ENCODE assay signal across 10 cellular contexts in genomic region chr16:2341456-2342447, GRCh38. TPM values are rescaled to one million over a fixed set of nuclear protein-coding genes. Genes with fewer than 3 reads are reported as not detected.
DNase-seq lines count a peak whose midpoint lies in the region; ATAC-seq and TF ChIP-seq lines count a peak whose summit lies in the region.
"Had no signal": no experiment of that assay in that cellular context is flagged by ENCODE, and none has a peak within 500 bp of the region (broad histone marks: within the 10 kb centered on the region; RNA-seq: fewer than 3 reads in every experiment).

No MANE protein-coding gene starts in this region.

- POLR2A ChIA-PET in CD4-positive, alpha-beta T cell (lab: Charles Lee) = no interaction called here
- POLR2A ChIA-PET in activated CD4-positive, alpha-beta memory T cell treated with anti-CD3 and anti-CD28 coated beads, Interleukin-2, amount 10 ng/mL, durations not matched to agents 7 days and 5 days (lab: Charles Lee) = no interaction called here

- 17 to 20% methylated on average over 62 to 77 of the region's 77 CpGs for WGBS in heart right ventricle, 2 donors
- WGBS in ovary, 3 donors = 13 to 17% (median 14%) methylated on average over 69 to 77 of the region's 77 CpGs

- intact Hi-C loops in CD4-positive, alpha-beta T cell (cut with DNase I, micrococcal nuclease) = loop anchor here in 1 of 2 experiments (2.0 kb wide), 1 partner anchor 159 kb away; no protein-coding TSS in a partner anchor
- intact Hi-C loops in heart right ventricle (cut with DNase I) = loop anchor here in 9 of 10 donors (1.0 to 10.0 kb wide), 12 partner anchors 81 to 161 kb away; partner anchors contain the start of gene CCNF (in 2 of the 9)
- intact Hi-C loops in ovary (cut with DNase I) = loop anchor here (2.0 to 10.0 kb wide), 4 partner anchors 87 to 161 kb away; partner anchors contain the start of gene CCNF (in 1 of the 4)

- no peak overlapping the region for H3K27ac Mint-ChIP-seq in CD4-positive, alpha-beta T cell
- H3K27ac Mint-ChIP-seq in activated CD4-positive, alpha-beta memory T cell treated with anti-CD3 and anti-CD28 coated beads, Interleukin-2, amount 10 ng/mL, durations not matched to agents 7 days and 5 days = no peak overlapping the region

- peak overlapping the region in 5 of 10 donors; percentile 9 to 28 (median 17) for H3K4me3 ChIP-seq in heart right ventricle
- no peak overlapping the region for H3K4me3 ChIP-seq in ovary
- H3K4me3 ChIP-seq: HAP-1 had no signal

- no peak for ATAC-seq in CD4-positive, alpha-beta T cell (ENCODE audit: poor library complexity)
- ATAC-seq in heart right ventricle (peak in 1 of 8 donors; percentile 20), HG03196 (IDR thresholded peaks at IDR 0.05; ENCODE audit: unreplicated experiment) (no peak)

- H3K4me1 ChIP-seq in heart right ventricle = peaks cover 0 to 21% (median 15%) of the 10 kb centered on the region in 9 donors
- H3K4me1 ChIP-seq in ovary (ENCODE audit: insufficient read depth) = peaks cover 14% of the 10 kb centered on the region

- H3K4me1 Mint-ChIP-seq in CD4-positive, alpha-beta T cell (ENCODE audit: low read depth) = peaks cover 13% of the 10 kb centered on the region
- peaks cover 27% of the 10 kb centered on the region for H3K4me1 Mint-ChIP-seq in activated CD4-positive, alpha-beta memory T cell treated with anti-CD3 and anti-CD28 coated beads, Interleukin-2, amount 10 ng/mL, durations not matched to agents 7 days and 5 days

- H3K9me3 Mint-ChIP-seq in CD4-positive, alpha-beta T cell = no peaks in the 10 kb centered on the region
- H3K9me3 Mint-ChIP-seq in activated CD4-positive, alpha-beta memory T cell treated with anti-CD3 and anti-CD28 coated beads, Interleukin-2, amount 10 ng/mL, durations not matched to agents 7 days and 5 days = peaks cover 2% of the 10 kb centered on the region
- H3K9me3 Mint-ChIP-seq: activated T-cell treated with anti-CD3 and anti-CD28 coated beads, Interleukin-2, amount 50 U/mL, for 72 hours had no signal

- H3K27ac ChIP-seq in CD4-positive, alpha-beta T cell (ENCODE audit: low read depth, low read length) = no peak overlapping the region
- H3K27ac ChIP-seq in heart right ventricle (no peak overlapping the region), ovary (peak overlapping the region in 1 of 2 donors; percentile 53)

- CTCF ChIA-PET in CD4-positive, alpha-beta T cell (lab: Charles Lee) = no interaction called here
- CTCF ChIA-PET in activated CD4-positive, alpha-beta memory T cell treated with anti-CD3 and anti-CD28 coated beads, Interleukin-2, amount 10 ng/mL, durations not matched to agents 7 days and 5 days (lab: Charles Lee) = no interaction called here

- TF ChIP-seq POLR2A in ovary (IDR thresholded peaks at IDR 0.05) = no peak

- no peaks in the 10 kb centered on the region for H3K9me3 ChIP-seq in CD4-positive, alpha-beta T cell (ENCODE audit: control insufficient read depth, low read length)
- H3K9me3 ChIP-seq in heart right ventricle = peaks cover 0 to 2% (median 0%) of the 10 kb centered on the region in 11 donors
- no peaks in the 10 kb centered on the region for H3K9me3 ChIP-seq in ovary

- DNase-seq in CD4-positive, alpha-beta T cell = peak in 1 of 10 experiments; percentile 18
- DNase-seq in HK-2 (ENCODE audit: unreplicated experiment) (peak; percentile 51), heart right ventricle (peak; percentile 13 to 32), ovary (peak in 4 of 5 donors; percentile 29 to 58 (median 42)), NCI-H2227 treated with DMSO at 0.1 percent for 48 hours (lab: John Stamatoyannopoulos, UW) (no peak), NCI-H2029 (lab: John Stamatoyannopoulos, UW) (no peak)
- no peak for DNase-seq in activated CD4-positive, alpha-beta memory T cell treated with anti-CD3 and anti-CD28 coated beads, Interleukin-2, amount 10 ng/mL, durations not matched to agents 7 days and 5 days

- no peaks in the 10 kb centered on the region for H3K27me3 Mint-ChIP-seq in CD4-positive, alpha-beta T cell
- peaks cover 30% of the 10 kb centered on the region for H3K27me3 Mint-ChIP-seq in activated CD4-positive, alpha-beta memory T cell treated with anti-CD3 and anti-CD28 coated beads, Interleukin-2, amount 10 ng/mL, durations not matched to agents 7 days and 5 days

- no peaks in the 10 kb centered on the region for H3K27me3 ChIP-seq in CD4-positive, alpha-beta T cell (ENCODE audit: control insufficient read depth, insufficient read depth, low read length)
- H3K27me3 ChIP-seq in heart right ventricle (peaks cover 0 to 34% (median 0%) of the 10 kb centered on the region in 7 donors), ovary (no peaks in the 10 kb centered on the region)

- H3K36me3 Mint-ChIP-seq in CD4-positive, alpha-beta T cell (ENCODE audit: low read depth) = no peaks in the 10 kb centered on the region
- H3K36me3 Mint-ChIP-seq in activated CD4-positive, alpha-beta memory T cell treated with anti-CD3 and anti-CD28 coated beads, Interleukin-2, amount 10 ng/mL, durations not matched to agents 7 days and 5 days (ENCODE audit: low read depth) = peaks cover 3% of the 10 kb centered on the region

- no peaks in the 10 kb centered on the region for H3K36me3 ChIP-seq in heart right ventricle
- H3K36me3 ChIP-seq in ovary = no peaks in the 10 kb centered on the region

- no peak for TF ChIP-seq EP300 in ovary (IDR thresholded peaks at IDR 0.05)

- peak overlapping the region; percentile 71 for H3K4me3 Mint-ChIP-seq in CD4-positive, alpha-beta T cell
- H3K4me3 Mint-ChIP-seq in activated CD4-positive, alpha-beta memory T cell treated with anti-CD3 and anti-CD28 coated beads, Interleukin-2, amount 10 ng/mL, durations not matched to agents 7 days and 5 days = no peak overlapping the region

- no peak for TF ChIP-seq CTCF in CD4-positive, alpha-beta T cell (IDR thresholded peaks at IDR 0.05)
- TF ChIP-seq CTCF in heart right ventricle (IDR thresholded peaks at IDR 0.05) (no peak), ovary (IDR thresholded peaks at IDR 0.05) (no peak)

RNA-seq across cellular contexts. Expression of gene ABCA3, which starts 1.2 kb away (rescaled TPM):
- total RNA-seq in CD4-positive, alpha-beta T cell = 1 to 10 TPM; 7.0 to 7.7 TPM
- 10 to 100 TPM in 3 of 10 donors, 1 to 10 TPM in 7; 7.7 to 12.5 (median 9.4) TPM for total RNA-seq in heart right ventricle
- polyA plus RNA-seq in heart right ventricle = 1 to 10 TPM; 4.9 to 5.3 TPM
- total RNA-seq in ovary = 10 to 100 TPM in 2 of 7 donors, 1 to 10 TPM in 5; 2.0 to 11.3 (median 6.9) TPM
- 1 to 10 TPM; 2.7 to 6.9 TPM for polyA plus RNA-seq in ovary
- 1 to 10 TPM; 8.3 to 8.7 TPM for total RNA-seq in activated CD4-positive, alpha-beta memory T cell treated with anti-CD3 and anti-CD28 coated beads, Interleukin-2, amount 10 ng/mL, durations not matched to agents 7 days and 5 days

Comparison
In these comparisons a context has a peak if more than half of its experiments do, and no peak if none do; other contexts are left out.
1. DNase-seq: peak in HK-2 (single experiment), heart right ventricle (2 of 2) and ovary (4 of 5); none in NCI-H2227 treated with DMSO at 0.1 percent for 48 hours (single experiment), NCI-H2029 (single experiment) and activated CD4-positive, alpha-beta memory T cell treated with anti-CD3 and anti-CD28 coated beads, Interleukin-2, amount 10 ng/mL, durations not matched to agents 7 days and 5 days (single experiment).